Comparison of ENCODE assay signal across 13 cellular contexts in genomic region chr2:176178807-176179271, GRCh38. TPM values are rescaled to one million over a fixed set of nuclear protein-coding genes. Genes with fewer than 3 reads are reported as not detected.
A peak's percentile ranks its signal among the peaks of the same experiment; 100 is the strongest.
DNase-seq lines count a peak whose midpoint lies in the region; ATAC-seq lines count a peak whose summit lies in the region.
"Had no signal": no experiment of that assay in that cellular context is flagged by ENCODE, and none has a peak within 500 bp of the region (broad histone marks: within the 10 kb centered on the region; RNA-seq: fewer than 3 reads in every experiment).

No MANE protein-coding gene starts in this region.

- H3K36me3 ChIP-seq in GM23248 (ENCODE audit: low read depth) (no peaks in the 10 kb centered on the region), iPS-15b (ENCODE audit: control insufficient read depth, insufficient read depth, low read length) (no peaks in the 10 kb centered on the region)

- no peaks in the 10 kb centered on the region for H3K79me2 ChIP-seq in GM23248 (ENCODE audit: insufficient read depth)

- in situ Hi-C loops in GM23248 (cut with MboI), result no loop called here

- no peaks in the 10 kb centered on the region for H3F3A ChIP-seq in GM23248 (ENCODE audit: insufficient read depth)

- H3K9ac ChIP-seq in GM23248, result peak overlapping the region; percentile 75; the same call in 1 of the 2 replicates
- H3K9ac ChIP-seq in iPS-15b (ENCODE audit: low read depth, low read length), result no peak overlapping the region

- no peak for ATAC-seq in HG02840 (IDR thresholded peaks at IDR 0.05; ENCODE audit: low FRiP score, unreplicated experiment)
- no peak for ATAC-seq in GM21515 (IDR thresholded peaks at IDR 0.05; ENCODE audit: unreplicated experiment)
- ATAC-seq in HG02981 (IDR thresholded peaks at IDR 0.05; ENCODE audit: unreplicated experiment), result no peak

- WGBS in GM23248 (ENCODE audit: low coverage in 1 of 2, low lambda C conversion rate in 2 of 2, missing lambda C conversion rate in 2 of 2), 2 experiments, result 74 to 79% methylated on average over 3 of the region's 3 CpGs

- H3K27me3 ChIP-seq in GM23248 (replicated peaks; ENCODE audit: insufficient read depth), result no peaks in the 10 kb centered on the region
- peaks cover 99% of the 10 kb centered on the region for H3K27me3 ChIP-seq in iPS-15b (ENCODE audit: control insufficient read depth, insufficient read depth, low read length)

- no peaks in the 10 kb centered on the region for H4K20me1 ChIP-seq in GM23248 (ENCODE audit: insufficient read depth)

- H3K4me2 ChIP-seq in GM23248 (ENCODE audit: unreplicated experiment), result peak overlapping the region; percentile 94
- H3K4me2 ChIP-seq: PC-9 had no signal

- H3K4me3 ChIP-seq in GM23248, result peak overlapping the region; percentile 94
- H3K4me3 ChIP-seq in iPS-15b (ENCODE audit: low read depth, low read length), result peak overlapping the region; percentile 5
- peak overlapping the region; percentile 43 for H3K4me3 ChIP-seq in skeletal muscle cell (ENCODE audit: low read depth, low read length)
- H3K4me3 ChIP-seq: K562, PC-9 had no signal

- no peaks in the 10 kb centered on the region for H3K9me2 ChIP-seq in GM23248 (ENCODE audit: insufficient read depth)

- peak overlapping the region; percentile 97 for H2AFZ ChIP-seq in GM23248
- H2AFZ ChIP-seq: PC-9 had no signal

- H3K9me3 ChIP-seq in GM23248 (ENCODE audit: low read depth) (no peaks in the 10 kb centered on the region), iPS-15b (ENCODE audit: control insufficient read depth, insufficient read depth, low read length) (no peaks in the 10 kb centered on the region)

- DNase-seq in GM23248, result no peak
- peak; percentile 18 for DNase-seq in RPMI7951 (ENCODE audit: low read depth)
- DNase-seq in skeletal muscle cell (ENCODE audit: low read depth), result no peak
- no peak for DNase-seq in medulla oblongata (ENCODE audit: extremely low spot score)
- DNase-seq: erythroblast; HCEC 1CT; PC-9; stimulated activated CD4-positive, alpha-beta T cell treated with anti-CD3 and anti-CD28 coated beads, Interleukin-2, amount 100 ng/mL, for 48 hours had no signal

- H3K4me1 ChIP-seq in GM23248 (ENCODE audit: insufficient read depth) (no peaks in the 10 kb centered on the region), iPS-15b (ENCODE audit: control insufficient read depth, insufficient read depth, low read length) (peaks cover 24% of the 10 kb centered on the region)

- H3K27ac ChIP-seq in GM23248, result no peak overlapping the region
- H3K27ac ChIP-seq: PC-9 had no signal

RNA-seq across cellular contexts. Expression of gene HOXD1, which starts 9.6 kb away (rescaled TPM):
- 0.13 and 0.43 TPM in 2 replicates for total RNA-seq in GM23248 (2014; rRNA removed; shearing (Covaris generic))
- polyA plus RNA-seq in GM23248 (2016; fragmentation: Nextera tagmentation; extraction: Ambion mirVana), result 1.5 and 2.2 TPM in 2 replicates
- total RNA-seq in RPMI7951 (2014; rRNA removed; shearing (Covaris generic)), result 0.39 and 0.96 TPM in 2 replicates
- total RNA-seq: K562, PC-9 had no signal
- polyA plus RNA-seq: K562 had no signal

RNA-seq across cellular contexts. Expression of gene HOXD3, which starts 21.7 kb away (rescaled TPM):
- total RNA-seq in GM23248 (2014; rRNA removed; shearing (Covaris generic)), result 3.2 and 5.2 TPM in 2 replicates
- 1.9 and 2.3 TPM in 2 replicates for polyA plus RNA-seq in GM23248 (2016; fragmentation: Nextera tagmentation; extraction: Ambion mirVana)
- total RNA-seq in RPMI7951 (2014; rRNA removed; shearing (Covaris generic)), result 1.6 and 2.1 TPM in 2 replicates
- total RNA-seq: K562, PC-9 had no signal
- polyA plus RNA-seq: K562 had no signal

RNA-seq across cellular contexts. Expression of gene HOXD4, which starts 27.5 kb away (rescaled TPM):
- total RNA-seq in GM23248 (2014; rRNA removed; shearing (Covaris generic)), result 2.5 and 7.8 TPM in 2 replicates
- 0.54 and 1.4 TPM in 2 replicates for polyA plus RNA-seq in GM23248 (2016; fragmentation: Nextera tagmentation; extraction: Ambion mirVana)
- 7.2 and 9.6 TPM in 2 replicates for total RNA-seq in RPMI7951 (2014; rRNA removed; shearing (Covaris generic))
- total RNA-seq: K562, PC-9 had no signal
- polyA plus RNA-seq: K562 had no signal

RNA-seq across cellular contexts. Expression of gene HOXD8, which starts 49.3 kb away (rescaled TPM):
- total RNA-seq in GM23248 (2014; rRNA removed; shearing (Covaris generic)), result 23.4 and 27.8 TPM in 2 replicates
- 18.0 and 19.7 TPM in 2 replicates for polyA plus RNA-seq in GM23248 (2016; fragmentation: Nextera tagmentation; extraction: Ambion mirVana)
- 11.7 and 16.1 TPM in 2 replicates for total RNA-seq in RPMI7951 (2014; rRNA removed; shearing (Covaris generic))

RNA-seq across cellular contexts. Expression of gene HOXD9, which starts 56.3 kb away (rescaled TPM):
- 4.2 and 7.0 TPM in 2 replicates for total RNA-seq in GM23248 (2014; rRNA removed; shearing (Covaris generic))
- 5.7 and 7.2 TPM in 2 replicates for polyA plus RNA-seq in GM23248 (2016; fragmentation: Nextera tagmentation; extraction: Ambion mirVana)
- total RNA-seq in RPMI7951 (2014; rRNA removed; shearing (Covaris generic)), result 1.4 TPM in 2 replicates
- total RNA-seq: K562, PC-9 had no signal
- polyA plus RNA-seq: K562 had no signal

Comparison
In these comparisons a context has a peak if more than half of its experiments do, and no peak if none do; other contexts are left out.
1. H3K4me3 ChIP-seq: peak in every context shown above with its lines; median percentile 94 in GM23248; 43 in skeletal muscle cell; 5 in iPS-15b.